Comparison of ENCODE assay signal across 1 cellular context in the genomic region with DNA sequence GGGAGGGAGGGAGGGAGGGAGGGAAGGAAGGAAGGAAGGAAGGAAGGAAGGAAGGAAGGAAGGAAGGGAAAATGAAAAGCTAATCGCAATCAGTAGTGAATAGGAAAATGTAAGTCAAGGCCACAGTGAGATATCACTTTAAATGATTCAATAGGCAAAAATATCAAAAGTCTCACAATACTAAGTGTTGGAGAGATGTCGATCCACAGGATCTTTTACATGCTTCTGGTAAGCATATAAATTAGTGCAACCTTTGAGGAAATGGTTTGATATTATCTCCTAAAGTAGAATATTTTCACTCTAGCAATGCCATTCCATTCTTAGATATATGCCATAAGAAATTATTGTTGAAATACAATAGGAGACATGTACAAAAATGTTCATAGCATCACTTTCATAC.
TF ChIP-seq lines count a peak whose summit lies in the region.

No MANE protein-coding gene starts in this region.

TF ChIP-seq in SK-N-SH, 30 proteins besides CTCF, POLR2A, EP300 and RAD21 (continued from another document):
- TF ChIP-seq, protein P1, sequence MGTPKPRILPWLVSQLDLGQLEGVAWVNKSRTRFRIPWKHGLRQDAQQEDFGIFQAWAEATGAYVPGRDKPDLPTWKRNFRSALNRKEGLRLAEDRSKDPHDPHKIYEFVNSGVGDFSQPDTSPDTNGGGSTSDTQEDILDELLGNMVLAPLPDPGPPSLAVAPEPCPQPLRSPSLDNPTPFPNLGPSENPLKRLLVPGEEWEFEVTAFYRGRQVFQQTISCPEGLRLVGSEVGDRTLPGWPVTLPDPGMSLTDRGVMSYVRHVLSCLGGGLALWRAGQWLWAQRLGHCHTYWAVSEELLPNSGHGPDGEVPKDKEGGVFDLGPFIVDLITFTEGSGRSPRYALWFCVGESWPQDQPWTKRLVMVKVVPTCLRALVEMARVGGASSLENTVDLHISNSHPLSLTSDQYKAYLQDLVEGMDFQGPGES (IDR thresholded peaks at IDR 0.05; ENCODE audit: low read depth, low read length): no peak
- TF ChIP-seq FOSL2 (IDR thresholded peaks at IDR 0.05; ENCODE audit: borderline replicate concordance, low read depth) (no peak), JUND (IDR thresholded peaks at IDR 0.05) (no peak), ELF1 (IDR thresholded peaks at IDR 0.05) (no peak), TEAD4 (IDR thresholded peaks at IDR 0.05; ENCODE audit: borderline replicate concordance, insufficient read depth) (no peak), NFIC (IDR thresholded peaks at IDR 0.05; ENCODE audit: borderline replicate concordance) (no peak), NRF1 (IDR thresholded peaks at IDR 0.05; ENCODE audit: low read depth, low read length) (no peak), GATA2 (CRISPR knock-in tag; IDR thresholded peaks at IDR 0.05) (no peak), YY1 (IDR thresholded peaks at IDR 0.05; ENCODE audit: low read depth) (no peak)
- TF ChIP-seq, protein P2, sequence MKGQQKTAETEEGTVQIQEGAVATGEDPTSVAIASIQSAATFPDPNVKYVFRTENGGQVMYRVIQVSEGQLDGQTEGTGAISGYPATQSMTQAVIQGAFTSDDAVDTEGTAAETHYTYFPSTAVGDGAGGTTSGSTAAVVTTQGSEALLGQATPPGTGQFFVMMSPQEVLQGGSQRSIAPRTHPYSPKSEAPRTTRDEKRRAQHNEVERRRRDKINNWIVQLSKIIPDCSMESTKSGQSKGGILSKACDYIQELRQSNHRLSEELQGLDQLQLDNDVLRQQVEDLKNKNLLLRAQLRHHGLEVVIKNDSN (IDR thresholded peaks at IDR 0.05; ENCODE audit: borderline replicate concordance, low read depth): no peak
- TF ChIP-seq, protein P3, sequence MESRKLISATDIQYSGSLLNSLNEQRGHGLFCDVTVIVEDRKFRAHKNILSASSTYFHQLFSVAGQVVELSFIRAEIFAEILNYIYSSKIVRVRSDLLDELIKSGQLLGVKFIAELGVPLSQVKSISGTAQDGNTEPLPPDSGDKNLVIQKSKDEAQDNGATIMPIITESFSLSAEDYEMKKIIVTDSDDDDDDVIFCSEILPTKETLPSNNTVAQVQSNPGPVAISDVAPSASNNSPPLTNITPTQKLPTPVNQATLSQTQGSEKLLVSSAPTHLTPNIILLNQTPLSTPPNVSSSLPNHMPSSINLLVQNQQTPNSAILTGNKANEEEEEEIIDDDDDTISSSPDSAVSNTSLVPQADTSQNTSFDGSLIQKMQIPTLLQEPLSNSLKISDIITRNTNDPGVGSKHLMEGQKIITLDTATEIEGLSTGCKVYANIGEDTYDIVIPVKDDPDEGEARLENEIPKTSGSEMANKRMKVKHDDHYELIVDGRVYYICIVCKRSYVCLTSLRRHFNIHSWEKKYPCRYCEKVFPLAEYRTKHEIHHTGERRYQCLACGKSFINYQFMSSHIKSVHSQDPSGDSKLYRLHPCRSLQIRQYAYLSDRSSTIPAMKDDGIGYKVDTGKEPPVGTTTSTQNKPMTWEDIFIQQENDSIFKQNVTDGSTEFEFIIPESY (IDR thresholded peaks at IDR 0.05; ENCODE audit: borderline replicate concordance, low read depth): no peak
- TF ChIP-seq, protein P4, sequence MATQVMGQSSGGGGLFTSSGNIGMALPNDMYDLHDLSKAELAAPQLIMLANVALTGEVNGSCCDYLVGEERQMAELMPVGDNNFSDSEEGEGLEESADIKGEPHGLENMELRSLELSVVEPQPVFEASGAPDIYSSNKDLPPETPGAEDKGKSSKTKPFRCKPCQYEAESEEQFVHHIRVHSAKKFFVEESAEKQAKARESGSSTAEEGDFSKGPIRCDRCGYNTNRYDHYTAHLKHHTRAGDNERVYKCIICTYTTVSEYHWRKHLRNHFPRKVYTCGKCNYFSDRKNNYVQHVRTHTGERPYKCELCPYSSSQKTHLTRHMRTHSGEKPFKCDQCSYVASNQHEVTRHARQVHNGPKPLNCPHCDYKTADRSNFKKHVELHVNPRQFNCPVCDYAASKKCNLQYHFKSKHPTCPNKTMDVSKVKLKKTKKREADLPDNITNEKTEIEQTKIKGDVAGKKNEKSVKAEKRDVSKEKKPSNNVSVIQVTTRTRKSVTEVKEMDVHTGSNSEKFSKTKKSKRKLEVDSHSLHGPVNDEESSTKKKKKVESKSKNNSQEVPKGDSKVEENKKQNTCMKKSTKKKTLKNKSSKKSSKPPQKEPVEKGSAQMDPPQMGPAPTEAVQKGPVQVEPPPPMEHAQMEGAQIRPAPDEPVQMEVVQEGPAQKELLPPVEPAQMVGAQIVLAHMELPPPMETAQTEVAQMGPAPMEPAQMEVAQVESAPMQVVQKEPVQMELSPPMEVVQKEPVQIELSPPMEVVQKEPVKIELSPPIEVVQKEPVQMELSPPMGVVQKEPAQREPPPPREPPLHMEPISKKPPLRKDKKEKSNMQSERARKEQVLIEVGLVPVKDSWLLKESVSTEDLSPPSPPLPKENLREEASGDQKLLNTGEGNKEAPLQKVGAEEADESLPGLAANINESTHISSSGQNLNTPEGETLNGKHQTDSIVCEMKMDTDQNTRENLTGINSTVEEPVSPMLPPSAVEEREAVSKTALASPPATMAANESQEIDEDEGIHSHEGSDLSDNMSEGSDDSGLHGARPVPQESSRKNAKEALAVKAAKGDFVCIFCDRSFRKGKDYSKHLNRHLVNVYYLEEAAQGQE (IDR thresholded peaks at IDR 0.05; ENCODE audit: low read depth, low read length): no peak
